Comparison of ENCODE assay signal across 11 cellular contexts in the genomic region with DNA sequence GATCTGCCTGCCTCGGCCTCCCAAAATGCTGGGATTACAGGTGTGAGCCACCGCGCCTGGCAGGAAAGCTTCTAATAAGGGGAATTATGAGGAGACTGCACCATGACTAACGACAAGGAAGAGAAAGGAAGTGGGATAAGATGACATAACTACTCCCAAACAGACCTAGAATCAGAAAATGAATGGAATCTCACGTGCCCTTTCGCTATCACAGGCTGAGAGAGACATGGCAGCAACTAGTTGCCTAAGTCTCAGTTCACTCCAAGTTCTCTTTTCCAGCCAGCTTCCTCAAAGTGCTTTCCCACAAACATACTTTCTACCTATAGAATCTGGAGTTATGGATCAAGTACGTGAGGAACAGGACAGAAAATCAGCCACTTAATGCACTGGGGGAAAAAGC. TPM values are rescaled to one million over a fixed set of nuclear protein-coding genes. Genes with fewer than 3 reads are reported as not detected.
A peak's percentile ranks its signal among the peaks of the same experiment; 100 is the strongest.
DNase-seq lines count a peak whose midpoint lies in the region; ATAC-seq and TF ChIP-seq lines count a peak whose summit lies in the region.
"Had no signal": no experiment of that assay in that cellular context is flagged by ENCODE, and none has a peak within 500 bp of the region (broad histone marks: within the 10 kb centered on the region; RNA-seq: fewer than 3 reads in every experiment).

No MANE protein-coding gene starts in this region.

- WGBS in spleen, 5 donors: 67 to 79% (median 75%) methylated on average over 7 of the region's 7 CpGs

- H3K4me1 Mint-ChIP-seq in CD14-positive monocyte (peaks cover 38% of the 10 kb centered on the region), HFFc6 (ENCODE audit: low read depth) (peaks cover 35% of the 10 kb centered on the region)
- peaks cover 38% of the 10 kb centered on the region in 2 donors for H3K4me1 Mint-ChIP-seq in natural killer cell treated with Interleukin-12 subunit alpha and Interleukin-12 subunit beta and Interleukin-15 and Interleukin-18, amount 100 ng/mL, for 72 hours (ENCODE audit: low read depth in 2 of 2)

- in situ Hi-C loops in astrocyte of the cerebellum (cut with HindIII; ENCODE audit: low sequenced_read_pairs): no loop called here
- in situ Hi-C loops in GM13977 (cut with MboI; ENCODE audit: low pct_unique_long_range_greater_than_20kb, low sequenced_read_pairs, unreplicated experiment): no loop called here

- peaks cover 0 to 57% (median 46%) of the 10 kb centered on the region in 6 donors for H3K36me3 ChIP-seq in spleen

- no peak for ATAC-seq in natural killer cell treated with Interleukin-12 subunit alpha and Interleukin-12 subunit beta and Interleukin-15 and Interleukin-18, amount 100 ng/mL, for 72 hours
- ATAC-seq in HG03457 (IDR thresholded peaks at IDR 0.05; ENCODE audit: unreplicated experiment): no peak
- no peak for ATAC-seq in GM18520 (IDR thresholded peaks at IDR 0.05; ENCODE audit: unreplicated experiment)
- ATAC-seq: esophagus mucosa had no signal

- peaks cover 35 to 47% of the 10 kb centered on the region in 2 donors for H3K36me3 Mint-ChIP-seq in CD14-positive monocyte
- H3K36me3 Mint-ChIP-seq in HFFc6 (ENCODE audit: low read depth): peaks cover 21% of the 10 kb centered on the region
- H3K36me3 Mint-ChIP-seq in natural killer cell treated with Interleukin-12 subunit alpha and Interleukin-12 subunit beta and Interleukin-15 and Interleukin-18, amount 100 ng/mL, for 72 hours: peaks cover 17% of the 10 kb centered on the region

- H3K27ac ChIP-seq in spleen: peak overlapping the region in 4 of 8 donors; percentile 14 to 98 (median 94)

- H3K4me1 ChIP-seq in spleen: peaks cover 20 to 78% (median 50%) of the 10 kb centered on the region in 6 donors

- H3K4me3 ChIP-seq in astrocyte of the cerebellum (ENCODE audit: low read depth, low read length) (peak overlapping the region; percentile 83), spleen (peak overlapping the region in 2 of 8 donors; percentile 86 to 88)

- H3K27ac Mint-ChIP-seq in CD14-positive monocyte: peak overlapping the region; percentile 37 to 100 (median 96)
- peak overlapping the region; percentile 89 for H3K27ac Mint-ChIP-seq in HFFc6
- peak overlapping the region; percentile 94 to 95 for H3K27ac Mint-ChIP-seq in natural killer cell treated with Interleukin-12 subunit alpha and Interleukin-12 subunit beta and Interleukin-15 and Interleukin-18, amount 100 ng/mL, for 72 hours

- H3K9me3 Mint-ChIP-seq in CD14-positive monocyte (peaks cover 0 to 2% (median 0%) of the 10 kb centered on the region in 7 donors), HFFc6 (no peaks in the 10 kb centered on the region)
- no peaks in the 10 kb centered on the region for H3K9me3 Mint-ChIP-seq in natural killer cell treated with Interleukin-12 subunit alpha and Interleukin-12 subunit beta and Interleukin-15 and Interleukin-18, amount 100 ng/mL, for 72 hours

- H3K27me3 Mint-ChIP-seq in CD14-positive monocyte (ENCODE audit: low read depth in 3 of 3) (peaks cover 0 to 1% (median 0%) of the 10 kb centered on the region in 3 donors), HFFc6 (ENCODE audit: insufficient read depth) (no peaks in the 10 kb centered on the region; the same call in 1 of the 2 replicates)
- no peaks in the 10 kb centered on the region for H3K27me3 Mint-ChIP-seq in natural killer cell treated with Interleukin-12 subunit alpha and Interleukin-12 subunit beta and Interleukin-15 and Interleukin-18, amount 100 ng/mL, for 72 hours

- H3K9me3 ChIP-seq in spleen: no peaks in the 10 kb centered on the region
- H3K9me3 ChIP-seq: adrenal gland had no signal

- DNase-seq in CD14-positive monocyte (ENCODE audit: low spot score): no peak
- no peak for DNase-seq in HFFc6
- DNase-seq in astrocyte of the cerebellum (ENCODE audit: low read depth): no peak
- no peak for DNase-seq in natural killer cell treated with Interleukin-12 subunit alpha and Interleukin-12 subunit beta and Interleukin-15 and Interleukin-18, amount 100 ng/mL, for 72 hours (ENCODE audit: low spot score)
- DNase-seq in spleen: no peak
- DNase-seq in GM13977 (ENCODE audit: low spot score): no peak
- DNase-seq: adrenal gland, NCI-H69 had no signal

- intact Hi-C loops in CD14-positive monocyte (cut with micrococcal nuclease): no loop called here
- intact Hi-C loops in spleen (cut with DNase I; ENCODE audit: low total_unique reads): no loop called here

- no peak for TF ChIP-seq POLR2A in spleen (IDR thresholded peaks at IDR 0.05)

- no peaks in the 10 kb centered on the region for H3K27me3 ChIP-seq in spleen (replicated peaks in 1 of 7)
- H3K27me3 ChIP-seq: adrenal gland had no signal

- H3K4me3 Mint-ChIP-seq in CD14-positive monocyte (peak overlapping the region; percentile 20 to 30), HFFc6 (peak overlapping the region; percentile 96)
- H3K4me3 Mint-ChIP-seq in natural killer cell treated with Interleukin-12 subunit alpha and Interleukin-12 subunit beta and Interleukin-15 and Interleukin-18, amount 100 ng/mL, for 72 hours: peak overlapping the region; percentile 100

- no peak for TF ChIP-seq CTCF in CD14-positive monocyte (IDR thresholded peaks at IDR 0.05)
- no peak for TF ChIP-seq CTCF in HFFc6 (IDR thresholded peaks at IDR 0.05)
- TF ChIP-seq CTCF in astrocyte of the cerebellum (IDR thresholded peaks at IDR 0.05; ENCODE audit: low read depth, low read length, missing control alignments): no peak
- TF ChIP-seq CTCF in spleen (IDR thresholded peaks at IDR 0.05 in 8 of 11, conservative IDR thresholded peaks at IDR 0.05 in 3 of 11): no peak
- TF ChIP-seq CTCF in GM13977 (IDR thresholded peaks at IDR 0.05; ENCODE audit: extremely low read depth, insufficient read depth, missing control alignments): no peak

RNA-seq across cellular contexts. Expression of gene PI4KB, which starts 2.0 kb away (rescaled TPM):
- polyA plus RNA-seq in CD14-positive monocyte (10 to 100 TPM; 37.8 to 50.3 TPM), spleen (10 to 100 TPM; 25.6 to 41.4 (median 30.8) TPM)
- 10 to 100 TPM; 63.6 to 73.0 (median 70.0) TPM for total RNA-seq in HFFc6 (2021; fragmentation: NEBNext Ultra II Directional; extraction: Animal tissue kit (Norgen Biotek cat#: 25700))
- 10 to 100 TPM; 69.9 to 82.3 TPM for total RNA-seq in natural killer cell treated with Interleukin-12 subunit alpha and Interleukin-12 subunit beta and Interleukin-15 and Interleukin-18, amount 100 ng/mL, for 72 hours
- 10 to 100 TPM; 63.7 to 85.4 (median 69.5) TPM for total RNA-seq in spleen

RNA-seq across cellular contexts. Expression of gene RFX5, which starts 21.8 kb away (rescaled TPM):
- polyA plus RNA-seq in CD14-positive monocyte (10 to 100 TPM; 39.3 to 43.5 TPM), spleen (10 to 100 TPM; 30.8 to 57.8 (median 40.3) TPM)
- 10 to 100 TPM; 32.1 to 39.0 (median 35.7) TPM for total RNA-seq in HFFc6 (2021; fragmentation: NEBNext Ultra II Directional; extraction: Animal tissue kit (Norgen Biotek cat#: 25700))
- 10 to 100 TPM; 40.3 to 95.4 TPM for total RNA-seq in natural killer cell treated with Interleukin-12 subunit alpha and Interleukin-12 subunit beta and Interleukin-15 and Interleukin-18, amount 100 ng/mL, for 72 hours
- 10 to 100 TPM; 75.9 to 96.1 (median 92.2) TPM for total RNA-seq in spleen

RNA-seq across cellular contexts. Expression of gene ZNF687, which starts 43.1 kb away (rescaled TPM):
- polyA plus RNA-seq in CD14-positive monocyte (1 to 10 TPM; 1.3 to 1.8 TPM), spleen (10 to 100 TPM in 1 of 3 donors, 1 to 10 TPM in 2; 9.1 to 17.7 (median 9.8) TPM)
- total RNA-seq in HFFc6 (2021; fragmentation: NEBNext Ultra II Directional; extraction: Animal tissue kit (Norgen Biotek cat#: 25700)): 10 to 100 TPM; 14.6 to 18.3 (median 15.9) TPM
- total RNA-seq in natural killer cell treated with Interleukin-12 subunit alpha and Interleukin-12 subunit beta and Interleukin-15 and Interleukin-18, amount 100 ng/mL, for 72 hours: 10 to 100 TPM; 29.1 to 31.2 TPM
- total RNA-seq in spleen: 10 to 100 TPM; 27.3 to 46.6 (median 33.4) TPM

RNA-seq across cellular contexts. Expression of gene SELENBP1, which starts 47.3 kb away (rescaled TPM):
- under 1 TPM in 1 of 2 donors, not detected in 1; 0.61 TPM for polyA plus RNA-seq in CD14-positive monocyte
- 10 to 100 TPM; 11.2 to 15.6 (median 14.6) TPM for total RNA-seq in HFFc6 (2021; fragmentation: NEBNext Ultra II Directional; extraction: Animal tissue kit (Norgen Biotek cat#: 25700))
- total RNA-seq in natural killer cell treated with Interleukin-12 subunit alpha and Interleukin-12 subunit beta and Interleukin-15 and Interleukin-18, amount 100 ng/mL, for 72 hours: not detected
- 100 to 1,000 TPM in 2 of 7 donors, 10 to 100 TPM in 5; 56.1 to 114 (median 90.3) TPM for total RNA-seq in spleen
- 10 to 100 TPM; 17.3 to 77.8 (median 47.5) TPM for polyA plus RNA-seq in spleen

Comparison
In these comparisons a context has a peak if more than half of its experiments do, and no peak if none do; other contexts are left out.
1. H3K4me3 Mint-ChIP-seq: peak in every context shown above with its lines; median percentile 100 in natural killer cell treated with Interleukin-12 subunit alpha and Interleukin-12 subunit beta and Interleukin-15 and Interleukin-18, amount 100 ng/mL, for 72 hours; 96 in HFFc6; 25 in CD14-positive monocyte.